ENCODE assay signal across 1 cellular context in genomic region chr7:16645593-16646426, GRCh38.
TF ChIP-seq lines count a peak whose summit lies in the region.

ANKMY2 (minus strand) TSS chr7:16645754; CDS start chr7:16645573, 181 bp downstream.
BZW2 (plus strand) TSS chr7:16646181; CDS start chr7:16665444, 19,263 bp downstream.

TF ChIP-seq in SK-N-SH, 30 proteins besides CTCF, POLR2A, EP300 and RAD21 (continued from another document):
- TF ChIP-seq REST (IDR thresholded peaks at IDR 0.05; ENCODE audit: low read depth, low read length) (peak; percentile 45), NFIC (IDR thresholded peaks at IDR 0.05; ENCODE audit: borderline replicate concordance) (no peak), MAX (IDR thresholded peaks at IDR 0.05; ENCODE audit: low read depth) (peak; percentile 68), GABPA (IDR thresholded peaks at IDR 0.05; ENCODE audit: low read depth) (no peak), SMC3 (IDR thresholded peaks at IDR 0.05; ENCODE audit: low read depth, low read length) (no peak), FOSL2 (IDR thresholded peaks at IDR 0.05; ENCODE audit: borderline replicate concordance, low read depth) (no peak), NRF1 (IDR thresholded peaks at IDR 0.05; ENCODE audit: low read depth, low read length) (no peak), IRF3 (IDR thresholded peaks at IDR 0.05; ENCODE audit: low read depth, low read length) (peak; percentile 4; the same call in 1 of the 2 replicates), RXRA (IDR thresholded peaks at IDR 0.05; ENCODE audit: borderline replicate concordance, low read depth) (no peak), FOXM1 (IDR thresholded peaks at IDR 0.05; ENCODE audit: low read depth) (no peak), PBX3 (IDR thresholded peaks at IDR 0.05) (peak; percentile 73), TEAD4 (IDR thresholded peaks at IDR 0.05; ENCODE audit: borderline replicate concordance, insufficient read depth) (0 out of 2 replicates have a peak, but pooled peaks have one; percentile 33), FOXJ3 (CRISPR knock-in tag; IDR thresholded peaks at IDR 0.05) (no peak; the same call in 1 of the 2 replicates), YY1 (IDR thresholded peaks at IDR 0.05; ENCODE audit: low read depth) (peak; percentile 74; the same call in 1 of the 2 replicates), POLR2AphosphoS5 (IDR thresholded peaks at IDR 0.05; ENCODE audit: low read depth, low read length) (peak; percentile 99)
